1 cellular context compared by ENCODE assay signal in the genomic region with DNA sequence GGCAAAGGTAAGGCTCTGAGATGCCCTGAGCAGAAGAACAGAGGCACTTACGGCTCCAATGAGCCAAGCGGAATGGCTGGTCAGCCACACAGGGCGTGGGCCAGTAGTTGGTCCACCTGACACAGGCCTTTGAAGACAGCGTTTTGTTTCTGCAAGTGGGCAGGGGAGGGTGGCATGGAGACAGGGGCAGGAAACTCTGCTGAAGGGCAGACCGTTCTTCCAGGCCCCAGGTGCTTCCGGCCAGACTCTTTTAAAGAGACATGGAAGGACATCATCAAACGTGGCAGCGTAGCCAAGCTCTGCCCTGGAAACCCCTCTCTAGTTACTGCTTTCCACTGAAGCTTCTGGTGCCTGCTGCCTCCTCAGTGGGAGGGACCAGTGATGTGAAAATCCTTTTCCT.
TF ChIP-seq lines count a peak whose summit lies in the region.

No MANE protein-coding gene starts in this region.

TF ChIP-seq in endothelial cell of umbilical vein, 7 proteins besides CTCF, POLR2A, EP300 and RAD21:
- TF ChIP-seq FOS (IDR thresholded peaks at IDR 0.05; ENCODE audit: borderline replicate concordance, insufficient read depth, low read length) (no peak), GATA2 (IDR thresholded peaks at IDR 0.05; ENCODE audit: insufficient read depth, insufficient read length, low read depth, low read length) (no peak), MYC (IDR thresholded peaks at IDR 0.05; ENCODE audit: low read depth, low read length) (no peak), EZH2 (IDR thresholded peaks at IDR 0.05; ENCODE audit: borderline replicate concordance, low read depth, low read length, severe bottlenecking) (no peak), POLR2AphosphoS5 (IDR thresholded peaks at IDR 0.05; ENCODE audit: insufficient read depth, low read depth, low read length) (no peak), JUN (IDR thresholded peaks at IDR 0.05; ENCODE audit: borderline replicate concordance, insufficient read depth, insufficient read length, low read depth) (no peak)
- TF ChIP-seq, protein P1, sequence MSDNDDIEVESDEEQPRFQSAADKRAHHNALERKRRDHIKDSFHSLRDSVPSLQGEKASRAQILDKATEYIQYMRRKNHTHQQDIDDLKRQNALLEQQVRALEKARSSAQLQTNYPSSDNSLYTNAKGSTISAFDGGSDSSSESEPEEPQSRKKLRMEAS (IDR thresholded peaks at IDR 0.05; ENCODE audit: insufficient read depth, insufficient read length): no peak
TF ChIP-seq in endothelial cell of umbilical vein: peak in this region for 0.
